ENCODE assay signal across 28 cellular contexts in genomic region chr6:32627249-32627648, GRCh38. TPM values are rescaled to one million over a fixed set of nuclear protein-coding genes. Genes with fewer than 3 reads are reported as not detected.
A peak's percentile ranks its signal among the peaks of the same experiment; 100 is the strongest.
DNase-seq lines count a peak whose midpoint lies in the region; ATAC-seq and TF ChIP-seq lines count a peak whose summit lies in the region.
"Had no signal": no experiment of that assay in that cellular context is flagged by ENCODE, and none has a peak within 500 bp of the region (broad histone marks: within the 10 kb centered on the region; RNA-seq: fewer than 3 reads in every experiment).

No MANE protein-coding gene starts in this region.

- POLR2A ChIA-PET in activated CD4-positive, alpha-beta T cell treated with anti-CD3 and anti-CD28 coated beads, Interleukin-2, amount 10 ng/mL, durations not matched to agents 7 days and 5 days (lab: Charles Lee): no interaction called here
- POLR2A ChIA-PET in activated B cell treated with CpG ODN at 0.5 μM for 24 hours (lab: Charles Lee): interaction anchor here (0.6 to 4.3 kb wide), 21 partner anchors 10 to 1056 kb away, joined by 3 to 68 read pairs (median 6); partner anchors contain the start of genes HLA-DQA1, HLA-DQA2, HLA-DRA and PSMB9

- H3K4me3 Mint-ChIP-seq in activated CD4-positive, alpha-beta T cell treated with anti-CD3 and anti-CD28 coated beads, Interleukin-2, amount 10 ng/mL, durations not matched to agents 7 days and 5 days: no peak overlapping the region
- H3K4me3 Mint-ChIP-seq in activated B cell treated with CpG ODN at 0.5 μM for 24 hours (peak overlapping the region; percentile 86), type B pancreatic cell (no peak overlapping the region)
- H3K4me3 Mint-ChIP-seq in natural killer cell treated with Interleukin-12 subunit alpha and Interleukin-12 subunit beta and Interleukin-15 and Interleukin-18, amount 100 ng/mL, for 72 hours: peak overlapping the region; percentile 48
- H3K4me3 Mint-ChIP-seq: activated naive CD8-positive, alpha-beta T cell treated with anti-CD3 and anti-CD28 coated beads, Interleukin-2, amount 10 ng/mL, durations not matched to agents 7 days and 5 days; mesothelial cell of epicardium had no signal

- TF ChIP-seq POLR2A in GM18505 (IDR thresholded peaks at IDR 0.05; ENCODE audit: borderline replicate concordance, extremely low read depth, insufficient read depth, insufficient read length): peak; percentile 10

- H3K9me3 Mint-ChIP-seq in activated CD4-positive, alpha-beta T cell treated with anti-CD3 and anti-CD28 coated beads, Interleukin-2, amount 10 ng/mL, durations not matched to agents 7 days and 5 days: no peaks in the 10 kb centered on the region
- no peaks in the 10 kb centered on the region for H3K9me3 Mint-ChIP-seq in activated B cell treated with CpG ODN at 0.5 μM for 24 hours
- no peaks in the 10 kb centered on the region for H3K9me3 Mint-ChIP-seq in natural killer cell treated with Interleukin-12 subunit alpha and Interleukin-12 subunit beta and Interleukin-15 and Interleukin-18, amount 100 ng/mL, for 72 hours
- H3K9me3 Mint-ChIP-seq in type B pancreatic cell: no peaks in the 10 kb centered on the region
- H3K9me3 Mint-ChIP-seq: activated naive CD8-positive, alpha-beta T cell treated with anti-CD3 and anti-CD28 coated beads, Interleukin-2, amount 10 ng/mL, durations not matched to agents 7 days and 5 days had no signal

- H3K36me3 Mint-ChIP-seq in activated CD4-positive, alpha-beta T cell treated with anti-CD3 and anti-CD28 coated beads, Interleukin-2, amount 10 ng/mL, durations not matched to agents 7 days and 5 days (ENCODE audit: low read depth): peaks cover 15% of the 10 kb centered on the region
- peaks cover 16% of the 10 kb centered on the region for H3K36me3 Mint-ChIP-seq in activated B cell treated with CpG ODN at 0.5 μM for 24 hours (ENCODE audit: low read depth)
- peaks cover 4% of the 10 kb centered on the region for H3K36me3 Mint-ChIP-seq in natural killer cell treated with Interleukin-12 subunit alpha and Interleukin-12 subunit beta and Interleukin-15 and Interleukin-18, amount 100 ng/mL, for 72 hours
- no peaks in the 10 kb centered on the region for H3K36me3 Mint-ChIP-seq in type B pancreatic cell
- H3K36me3 Mint-ChIP-seq: activated naive CD8-positive, alpha-beta T cell treated with anti-CD3 and anti-CD28 coated beads, Interleukin-2, amount 10 ng/mL, durations not matched to agents 7 days and 5 days; mesothelial cell of epicardium had no signal

- intact Hi-C loops in activated B cell treated with CpG ODN at 0.5 μM for 24 hours (cut with micrococcal nuclease): loop anchor here (10.0 kb wide), 1 partner anchor 1062 kb away; no protein-coding TSS in a partner anchor

- TF ChIP-seq CTCF in activated B cell treated with CpG ODN at 0.5 μM for 24 hours (IDR thresholded peaks at IDR 0.05): no peak
- no peak for TF ChIP-seq CTCF in type B pancreatic cell (conservative IDR thresholded peaks at IDR 0.05)

- no peak for DNase-seq in activated CD4-positive, alpha-beta T cell treated with anti-CD3 and anti-CD28 coated beads, Interleukin-2, amount 10 ng/mL, durations not matched to agents 7 days and 5 days
- DNase-seq in activated CD4-positive, alpha-beta T cell treated with anti-CD3 and anti-CD28 coated beads for 48 hours: no peak
- DNase-seq in activated B cell treated with CpG ODN at 0.5 μM for 24 hours (no peak), type B pancreatic cell (ENCODE audit: extremely low spot score, unreplicated experiment) (no peak), NOMO-1 (lab: John Stamatoyannopoulos, UW; ENCODE audit: unreplicated experiment in 2 of 2) (no peak)
- DNase-seq in natural killer cell treated with Interleukin-12 subunit alpha and Interleukin-12 subunit beta and Interleukin-15 and Interleukin-18, amount 100 ng/mL, for 72 hours (ENCODE audit: low spot score): no peak
- DNase-seq: activated CD8-positive, alpha-beta memory T cell treated with anti-CD3 and anti-CD28 coated beads, Interleukin-2, amount 50 U/mL, for 48 hours; activated naive CD8-positive, alpha-beta T cell treated with anti-CD3 and anti-CD28 coated beads, Interleukin-2, amount 10 ng/mL, durations not matched to agents 7 days and 5 days; DMS153; dorsolateral prefrontal cortex; NCI-H1417; NCI-H2081; NCI-H446; stimulated activated CD4-positive, alpha-beta T cell treated with anti-CD3 and anti-CD28 coated beads, Interleukin-15, amount 100 ng/mL, for 24 hours had no signal

- H3K27ac Mint-ChIP-seq in activated CD4-positive, alpha-beta T cell treated with anti-CD3 and anti-CD28 coated beads, Interleukin-2, amount 10 ng/mL, durations not matched to agents 7 days and 5 days: peak overlapping the region; percentile 85
- peak overlapping the region; percentile 100 for H3K27ac Mint-ChIP-seq in activated B cell treated with CpG ODN at 0.5 μM for 24 hours
- peak overlapping the region; percentile 74 to 78 for H3K27ac Mint-ChIP-seq in natural killer cell treated with Interleukin-12 subunit alpha and Interleukin-12 subunit beta and Interleukin-15 and Interleukin-18, amount 100 ng/mL, for 72 hours
- no peak overlapping the region for H3K27ac Mint-ChIP-seq in type B pancreatic cell
- H3K27ac Mint-ChIP-seq: activated naive CD8-positive, alpha-beta T cell treated with anti-CD3 and anti-CD28 coated beads, Interleukin-2, amount 10 ng/mL, durations not matched to agents 7 days and 5 days; mesothelial cell of epicardium had no signal

- CTCF ChIA-PET in activated CD4-positive, alpha-beta T cell treated with anti-CD3 and anti-CD28 coated beads, Interleukin-2, amount 10 ng/mL, durations not matched to agents 7 days and 5 days (lab: Charles Lee): interaction anchor here (0.9 to 1.6 kb wide), 2 partner anchors 10 to 14 kb away, joined by 3 to 5 read pairs; no protein-coding TSS in a partner anchor
- CTCF ChIA-PET in activated B cell treated with CpG ODN at 0.5 μM for 24 hours (lab: Charles Lee): no interaction called here

- H3K27me3 Mint-ChIP-seq in activated CD4-positive, alpha-beta T cell treated with anti-CD3 and anti-CD28 coated beads, Interleukin-2, amount 10 ng/mL, durations not matched to agents 7 days and 5 days: no peaks in the 10 kb centered on the region
- H3K27me3 Mint-ChIP-seq in activated B cell treated with CpG ODN at 0.5 μM for 24 hours (no peaks in the 10 kb centered on the region), type B pancreatic cell (no peaks in the 10 kb centered on the region)
- no peaks in the 10 kb centered on the region for H3K27me3 Mint-ChIP-seq in natural killer cell treated with Interleukin-12 subunit alpha and Interleukin-12 subunit beta and Interleukin-15 and Interleukin-18, amount 100 ng/mL, for 72 hours

- ATAC-seq in GM18505 (IDR thresholded peaks at IDR 0.05; ENCODE audit: unreplicated experiment) (no peak), activated B cell treated with CpG ODN at 0.5 μM for 24 hours (ENCODE audit: low read depth) (no peak), HG02870 (IDR thresholded peaks at IDR 0.05; ENCODE audit: unreplicated experiment) (no peak)
- ATAC-seq in natural killer cell treated with Interleukin-12 subunit alpha and Interleukin-12 subunit beta and Interleukin-15 and Interleukin-18, amount 100 ng/mL, for 72 hours: peak in 1 of 2 donors; percentile 54
- ATAC-seq: K562, left lobe of liver, Right ventricle myocardium inferior, SK-N-SH treated with all-trans-retinoic acid at 6 μM for 48 hours had no signal

- peaks cover 50% of the 10 kb centered on the region for H3K4me1 Mint-ChIP-seq in activated CD4-positive, alpha-beta T cell treated with anti-CD3 and anti-CD28 coated beads, Interleukin-2, amount 10 ng/mL, durations not matched to agents 7 days and 5 days
- H3K4me1 Mint-ChIP-seq in activated B cell treated with CpG ODN at 0.5 μM for 24 hours: peaks cover 89% of the 10 kb centered on the region
- peaks cover 30 to 43% of the 10 kb centered on the region in 2 donors for H3K4me1 Mint-ChIP-seq in natural killer cell treated with Interleukin-12 subunit alpha and Interleukin-12 subunit beta and Interleukin-15 and Interleukin-18, amount 100 ng/mL, for 72 hours (ENCODE audit: low read depth in 2 of 2)
- H3K4me1 Mint-ChIP-seq in type B pancreatic cell (ENCODE audit: unreplicated experiment): no peaks in the 10 kb centered on the region

RNA-seq across cellular contexts. Expression of gene HLA-DQA1, which starts 10.0 kb away (rescaled TPM):
- total RNA-seq in activated CD4-positive, alpha-beta T cell treated with anti-CD3 and anti-CD28 coated beads, Interleukin-2, amount 10 ng/mL, durations not matched to agents 7 days and 5 days: 1 to 10 TPM; 4.7 to 5.2 TPM
- total RNA-seq in activated B cell treated with CpG ODN at 0.5 μM for 24 hours (628 and 664 TPM in 2 replicates), type B pancreatic cell (ENCODE audit: low replicate concordance) (not detected in 2 replicates)
- total RNA-seq in natural killer cell treated with Interleukin-12 subunit alpha and Interleukin-12 subunit beta and Interleukin-15 and Interleukin-18, amount 100 ng/mL, for 72 hours: 10 to 100 TPM in 1 of 2 donors, 1 to 10 TPM in 1; 7.8 to 92.0 TPM
- total RNA-seq: A172, endothelial cell of umbilical vein, fibroblast of lung, HT1080, MCF 10A, mesothelial cell of epicardium, PC-9, pulmonary artery endothelial cell had no signal

RNA-seq across cellular contexts. Expression of gene HLA-DRB1, which starts 37.6 kb away (rescaled TPM):
- total RNA-seq in activated CD4-positive, alpha-beta T cell treated with anti-CD3 and anti-CD28 coated beads, Interleukin-2, amount 10 ng/mL, durations not matched to agents 7 days and 5 days: 10 to 100 TPM; 51.4 to 55.9 TPM
- total RNA-seq in activated B cell treated with CpG ODN at 0.5 μM for 24 hours: 621 and 630 TPM in 2 replicates
- 100 to 1,000 TPM in 1 of 2 donors, 10 to 100 TPM in 1; 69.9 to 117 TPM for total RNA-seq in natural killer cell treated with Interleukin-12 subunit alpha and Interleukin-12 subunit beta and Interleukin-15 and Interleukin-18, amount 100 ng/mL, for 72 hours
- 24.3 and 88.9 TPM in 2 replicates for total RNA-seq in type B pancreatic cell (ENCODE audit: low replicate concordance)
- total RNA-seq: endothelial cell of umbilical vein, HT1080, MCF 10A, pulmonary artery endothelial cell had no signal

RNA-seq across cellular contexts. Expression of gene HLA-DQB1, which starts 39.2 kb away (rescaled TPM):
- 10 to 100 TPM; 24.1 to 26.0 TPM for total RNA-seq in activated CD4-positive, alpha-beta T cell treated with anti-CD3 and anti-CD28 coated beads, Interleukin-2, amount 10 ng/mL, durations not matched to agents 7 days and 5 days
- total RNA-seq in activated B cell treated with CpG ODN at 0.5 μM for 24 hours: 262 and 310 TPM in 2 replicates
- 10 to 100 TPM; 21.0 to 48.6 TPM for total RNA-seq in natural killer cell treated with Interleukin-12 subunit alpha and Interleukin-12 subunit beta and Interleukin-15 and Interleukin-18, amount 100 ng/mL, for 72 hours
- 5.1 and 12.8 TPM in 2 replicates for total RNA-seq in type B pancreatic cell (ENCODE audit: low replicate concordance)
- total RNA-seq: A172, endothelial cell of umbilical vein, fibroblast of lung, HT1080, MCF 10A, pulmonary artery endothelial cell had no signal

Comparison
In these comparisons a context has a peak if more than half of its experiments do, and no peak if none do; other contexts are left out.
1. H3K4me3 Mint-ChIP-seq: peak in activated B cell treated with CpG ODN at 0.5 μM for 24 hours (single experiment) and natural killer cell treated with Interleukin-12 subunit alpha and Interleukin-12 subunit beta and Interleukin-15 and Interleukin-18, amount 100 ng/mL, for 72 hours (single experiment); none in activated CD4-positive, alpha-beta T cell treated with anti-CD3 and anti-CD28 coated beads, Interleukin-2, amount 10 ng/mL, durations not matched to agents 7 days and 5 days (single experiment) and type B pancreatic cell (single experiment).